Comparison of ENCODE assay signal across 8 cellular contexts in the genomic region with DNA sequence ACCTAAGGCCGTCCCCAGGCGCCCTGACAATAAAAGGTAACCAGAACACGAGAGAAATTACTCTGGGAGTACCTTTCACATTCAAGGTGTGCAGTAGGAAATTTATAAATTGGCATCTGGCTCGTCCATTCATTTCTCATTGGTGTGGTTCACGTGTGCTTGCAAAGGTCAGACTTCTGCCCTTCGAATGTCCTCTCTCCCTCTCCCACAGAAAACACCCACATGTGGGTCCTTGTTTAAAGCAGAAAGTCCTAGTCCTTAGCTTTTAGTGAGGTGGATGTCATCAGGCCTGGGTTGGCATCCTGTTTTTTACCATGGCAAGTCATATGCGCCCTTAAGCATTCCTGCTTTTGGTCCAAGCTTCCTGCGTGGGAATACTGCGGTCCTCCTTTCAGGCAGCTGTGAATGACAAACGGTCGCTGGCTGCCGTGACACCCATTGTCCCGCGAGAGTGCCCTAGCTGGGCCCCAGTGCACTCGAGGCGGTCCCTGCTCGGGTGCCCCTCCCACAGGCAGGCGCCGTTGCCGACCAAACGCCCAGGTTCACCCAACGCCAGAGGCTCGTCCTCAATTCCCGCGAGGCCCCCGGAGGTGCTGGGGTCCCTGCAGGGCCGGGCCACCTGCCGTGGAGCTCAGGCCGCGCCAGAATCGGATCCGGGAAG. TPM values are rescaled to one million over a fixed set of nuclear protein-coding genes. Genes with fewer than 3 reads are reported as not detected.
DNase-seq lines count a peak whose midpoint lies in the region; ATAC-seq and TF ChIP-seq lines count a peak whose summit lies in the region.

A gene (plus strand): TSS at position 531 of the 661 bp plus-strand sequence. CDS start 140 bp downstream, outside the sequence.

- no peak for TF ChIP-seq CTCF in GM13977 (IDR thresholded peaks at IDR 0.05; ENCODE audit: extremely low read depth, insufficient read depth, missing control alignments)

- intact Hi-C loops in T-helper 1 cell treated with Interleukin-12 subunit alpha and Interleukin-12 subunit beta and Interleukin-4 antibody, amounts not matched to agents 30 ng/mL and 1 ng/mL, for 36 hours (cut with micrococcal nuclease), result loop anchor here (1.0 to 5.0 kb wide), 8 partner anchors 16 to 681 kb away; a partner anchor contains a TSS
- intact Hi-C loops in left ventricle myocardium superior (cut with micrococcal nuclease), result no loop called here

- DNase-seq in GM13977 (ENCODE audit: low spot score) (peak; percentile 91), NCI-H1417 (lab: John Stamatoyannopoulos, UW) (peak; percentile 85 to 92 (median 87)), amniotic stem cell (lab: John Stamatoyannopoulos, UW) (peak; percentile 78), left ventricle myocardium superior (peak; percentile 94), putamen (ENCODE audit: low spot score) (peak; percentile 79), iPS-NIHi11 (ENCODE audit: low spot score) (no peak)

- in situ Hi-C loops in GM13977 (cut with MboI; ENCODE audit: low pct_unique_long_range_greater_than_20kb, low sequenced_read_pairs, unreplicated experiment), result no loop called here

- ATAC-seq in HG02763 (IDR thresholded peaks at IDR 0.05; ENCODE audit: unreplicated experiment) (peak; percentile 88), left ventricle myocardium superior (peak; percentile 97)

RNA-seq across cellular contexts. Expression of the gene that starts here (rescaled TPM):
- total RNA-seq in T-helper 1 cell treated with Interleukin-12 subunit alpha and Interleukin-12 subunit beta and Interleukin-4 antibody, amounts not matched to agents 30 ng/mL and 1 ng/mL, for 36 hours, result 19.1 and 19.5 TPM in 2 replicates
- 24.8 TPM for total RNA-seq in left ventricle myocardium superior
